Comparison of ENCODE assay signal across 20 cellular contexts in genomic region chr7:90266808-90267207, GRCh38. TPM values are rescaled to one million over a fixed set of nuclear protein-coding genes. Genes with fewer than 3 reads are reported as not detected.
A peak's percentile ranks its signal among the peaks of the same experiment; 100 is the strongest.
DNase-seq lines count a peak whose midpoint lies in the region; ATAC-seq and TF ChIP-seq lines count a peak whose summit lies in the region.
"Had no signal": no experiment of that assay in that cellular context is flagged by ENCODE, and none has a peak within 500 bp of the region (broad histone marks: within the 10 kb centered on the region; RNA-seq: fewer than 3 reads in every experiment).

No MANE protein-coding gene starts in this region.

- TF ChIP-seq POLR2A in sigmoid colon (IDR thresholded peaks at IDR 0.05): no peak

- H3K4me3 ChIP-seq in SK-N-MC (peak overlapping the region; percentile 63), fibroblast of the aortic adventitia (ENCODE audit: low read depth, low read length) (no peak overlapping the region), sigmoid colon (no peak overlapping the region)
- H3K4me3 ChIP-seq: BLaER1, HAP-1 had no signal

- H3K9ac ChIP-seq in SK-N-MC (ENCODE audit: insufficient read length): peak overlapping the region; percentile 21
- H3K9ac ChIP-seq: BLaER1 had no signal

- DNase-seq in EH (ENCODE audit: low read depth) (peak; percentile 65), SK-N-MC (ENCODE audit: low read depth, low spot score) (peak; percentile 69), fibroblast of the aortic adventitia (ENCODE audit: low read depth) (peak; percentile 97), sigmoid colon (no peak), OCI-M2 (lab: John Stamatoyannopoulos, UW; ENCODE audit: unreplicated experiment) (no peak)
- no peak for DNase-seq in effector CD4-positive, alpha-beta T cell
- DNase-seq: activated CD8-positive, alpha-beta memory T cell treated with anti-CD3 and anti-CD28 coated beads, Interleukin-2, amount 10 ng/mL, durations not matched to agents 7 days and 5 days; activated naive CD4-positive, alpha-beta T cell; hypothalamus; natural killer cell; NCI-H2081 treated with DMSO at 0.1 percent for 48 hours; NCI-H69; stimulated activated CD4-positive, alpha-beta T cell treated with anti-CD3 and anti-CD28 coated beads, Interleukin-2, amount 100 ng/mL, for 48 hours had no signal

- TF ChIP-seq EP300 in sigmoid colon (IDR thresholded peaks at IDR 0.05): peak in 3 of 4 donors; percentile 4 to 51 (median 19)

- intact Hi-C loops in sigmoid colon (cut with DNase I): no loop called here

- H3K9me3 ChIP-seq in SK-N-MC (ENCODE audit: low read depth, low read length): no peaks in the 10 kb centered on the region
- no peaks in the 10 kb centered on the region for H3K9me3 ChIP-seq in sigmoid colon
- H3K9me3 ChIP-seq: BLaER1, HAP-1 had no signal

- WGBS in sigmoid colon, 2 donors: 69 to 80% methylated on average over 3 of the region's 3 CpGs

- H3K27me3 ChIP-seq in sigmoid colon: no peaks in the 10 kb centered on the region
- H3K27me3 ChIP-seq: BLaER1 had no signal

- ATAC-seq in GM21576 (IDR thresholded peaks at IDR 0.05; ENCODE audit: unreplicated experiment) (no peak), GM21825 (IDR thresholded peaks at IDR 0.05; ENCODE audit: unreplicated experiment) (no peak)
- ATAC-seq: activated CD8-positive, alpha-beta memory T cell treated with anti-CD3 and anti-CD28 coated beads, Interleukin-2, amount 10 ng/mL, durations not matched to agents 7 days and 5 days; natural killer cell had no signal

- H3K27ac ChIP-seq in SK-N-MC: peak overlapping the region; percentile 88
- H3K27ac ChIP-seq in sigmoid colon: peak overlapping the region in 3 of 4 donors; percentile 33 to 53 (median 36)
- H3K27ac ChIP-seq: BLaER1, RWPE1 had no signal

- no peaks in the 10 kb centered on the region for H3K4me1 ChIP-seq in sigmoid colon
- H3K4me1 ChIP-seq: BLaER1, HAP-1 had no signal

- H3K36me3 ChIP-seq in SK-N-MC (ENCODE audit: insufficient read depth, low read length) (no peaks in the 10 kb centered on the region), sigmoid colon (peaks cover 0 to 2% (median 0%) of the 10 kb centered on the region in 4 donors)
- H3K36me3 ChIP-seq: BLaER1, HAP-1 had no signal

- TF ChIP-seq CTCF in fibroblast of the aortic adventitia (IDR thresholded peaks at IDR 0.05; ENCODE audit: insufficient read depth, low read length): no peak
- no peak for TF ChIP-seq CTCF in sigmoid colon (IDR thresholded peaks at IDR 0.05)

RNA-seq across cellular contexts. Expression of gene CFAP69, which starts 21.8 kb away (rescaled TPM):
- 3.2 and 6.4 TPM in 2 replicates for total RNA-seq in fibroblast of the aortic adventitia (ENCODE audit: low replicate concordance)
- 10 to 100 TPM in 1 of 4 donors, 1 to 10 TPM in 3; 4.9 to 23.5 (median 7.0) TPM for total RNA-seq in sigmoid colon
- 1 to 10 TPM; 1.0 to 2.1 (median 1.2) TPM for polyA plus RNA-seq in sigmoid colon

RNA-seq across cellular contexts. Expression of gene FAM237B, which starts 54.3 kb away (rescaled TPM):
- total RNA-seq in fibroblast of the aortic adventitia (ENCODE audit: low replicate concordance) (not detected in 2 replicates), sigmoid colon (not detected)
- polyA plus RNA-seq in sigmoid colon: under 1 TPM in 1 of 3 donors, not detected in 2; 0.01 TPM
- total RNA-seq: activated CD8-positive, alpha-beta memory T cell treated with anti-CD3 and anti-CD28 coated beads, Interleukin-2, amount 10 ng/mL, durations not matched to agents 7 days and 5 days; lower leg skin; natural killer cell; renal cortical epithelial cell had no signal

RNA-seq across cellular contexts. Expression of gene STEAP2, which starts 55.3 kb away (rescaled TPM):
- total RNA-seq in fibroblast of the aortic adventitia (ENCODE audit: low replicate concordance): 16.0 and 28.4 TPM in 2 replicates
- total RNA-seq in sigmoid colon: 10 to 100 TPM; 22.5 to 32.1 (median 27.6) TPM
- polyA plus RNA-seq in sigmoid colon: 1 to 10 TPM; 1.4 to 7.4 (median 2.4) TPM
- total RNA-seq: activated CD8-positive, alpha-beta memory T cell treated with anti-CD3 and anti-CD28 coated beads, Interleukin-2, amount 10 ng/mL, durations not matched to agents 7 days and 5 days had no signal

Comparison
In these comparisons a context has a peak if more than half of its experiments do, and no peak if none do; other contexts are left out.
1. DNase-seq: peak in EH (single experiment), SK-N-MC (single experiment) and fibroblast of the aortic adventitia (single experiment); none in sigmoid colon (single experiment), effector CD4-positive, alpha-beta T cell (single experiment) and OCI-M2 (single experiment).